Comparison of ENCODE assay signal across 20 cellular contexts in genomic region chr4:179112441-179113170, GRCh38.
DNase-seq lines count a peak whose midpoint lies in the region; ATAC-seq, FAIRE-seq and TF ChIP-seq lines count a peak whose summit lies in the region.
"Had no signal": no experiment of that assay in that cellular context is flagged by ENCODE, and none has a peak within 500 bp of the region (broad histone marks: within the 10 kb centered on the region; RNA-seq: fewer than 3 reads in every experiment).

No MANE protein-coding gene starts in this region.

- CTCF ChIA-PET in PC-3 (lab: Charles Lee), result no interaction called here

- no peaks in the 10 kb centered on the region for H3K27me3 ChIP-seq in PC-3 (ENCODE audit: low read length)
- no peaks in the 10 kb centered on the region for H3K27me3 ChIP-seq in bronchial epithelial cell (ENCODE audit: control insufficient read depth, insufficient read depth, low read length)
- H3K27me3 ChIP-seq in mesenchymal stem cell (ENCODE audit: control insufficient read depth in 1 of 2, insufficient read depth in 1 of 2, low read length in 2 of 2), result no peaks in the 10 kb centered on the region
- H3K27me3 ChIP-seq: SJCRH30 had no signal

- H2BK15ac ChIP-seq in mesenchymal stem cell (ENCODE audit: low read depth, poor library complexity, severe bottlenecking), result no peak overlapping the region

- no peak overlapping the region for H3K4ac ChIP-seq in mesenchymal stem cell (ENCODE audit: low read depth in 1 of 2, low read length in 2 of 2)

- H2BK120ac ChIP-seq in mesenchymal stem cell (ENCODE audit: low read depth, low read length), result no peak overlapping the region

- no peaks in the 10 kb centered on the region for H3F3A ChIP-seq in PC-3 (ENCODE audit: low read length, unreplicated experiment)

- no peak for ATAC-seq in PC-3
- ATAC-seq: Panc1 had no signal

- no peak overlapping the region for H3K14ac ChIP-seq in mesenchymal stem cell (ENCODE audit: low read length in 2 of 2)

- no peak overlapping the region for H3K4me3 ChIP-seq in PC-3 (ENCODE audit: low read length)
- H3K4me3 ChIP-seq in bronchial epithelial cell (ENCODE audit: low read depth, low read length), result no peak overlapping the region
- H3K4me3 ChIP-seq in mesenchymal stem cell (ENCODE audit: insufficient read depth in 1 of 2, low read depth in 1 of 2, low read length in 2 of 2), result no peak overlapping the region
- no peak overlapping the region for H3K4me3 ChIP-seq in lower leg skin (ENCODE audit: low read depth, poor library complexity, severe bottlenecking)
- H3K4me3 ChIP-seq: HAP-1, SJCRH30 had no signal

- no peak overlapping the region for H2BK5ac ChIP-seq in mesenchymal stem cell (ENCODE audit: low read depth, low read length, poor library complexity, severe bottlenecking)

- H3K27ac ChIP-seq in PC-3 (ENCODE audit: low read length) (no peak overlapping the region), mesenchymal stem cell (ENCODE audit: low read length, poor library complexity, severe bottlenecking) (no peak overlapping the region)
- H3K27ac ChIP-seq: C4-2B, SJCRH30 had no signal

- BruUV-seq in PC-3 (replicated peaks; lab: Mats Ljungman, UMichigan), result no TSS peak

- H3K9ac ChIP-seq in PC-3 (ENCODE audit: low read length) (no peak overlapping the region), mesenchymal stem cell (ENCODE audit: low read length) (no peak overlapping the region)

- H3K9me3 ChIP-seq in PC-3 (ENCODE audit: low read length), result no peaks in the 10 kb centered on the region
- H3K9me3 ChIP-seq in mesenchymal stem cell (ENCODE audit: control insufficient read depth, low read length), result peaks cover 33% of the 10 kb centered on the region
- H3K9me3 ChIP-seq: HAP-1, SJCRH30 had no signal

- FAIRE-seq in bronchial epithelial cell (lab: Jason Lieb, UNC), result no peak
- FAIRE-seq: GM12892 had no signal

- peak; percentile 39 for DNase-seq in HS-5 (ENCODE audit: low read depth)
- peak; percentile 7 for DNase-seq in PC-3
- peak; percentile 7 for DNase-seq in bronchial epithelial cell (ENCODE audit: low read depth)
- DNase-seq in mesenchymal stem cell, result peak; percentile 7
- DNase-seq in NCI-H146 (lab: John Stamatoyannopoulos, UW), result no peak
- DNase-seq in NOMO-1 (lab: John Stamatoyannopoulos, UW; ENCODE audit: unreplicated experiment in 2 of 2), result no peak
- no peak for DNase-seq in lower leg skin (ENCODE audit: low spot score in 2 of 2)
- no peak for DNase-seq in NCI-H345 (lab: John Stamatoyannopoulos, UW)
- DNase-seq: CD8-positive, alpha-beta memory T cell; DMS79 treated with DMSO at 0.1 percent for 48 hours; GOT3; Karpas-422; NCI-H1694; NCI-H2029 treated with DMSO at 0.1 percent for 48 hours; NCI-H526 treated with DMSO at 0.1 percent for 48 hours; SJCRH30 had no signal

- TF ChIP-seq POLR2A in lower leg skin (IDR thresholded peaks at IDR 0.05), result no peak

- no peak overlapping the region for H2AK5ac ChIP-seq in mesenchymal stem cell (ENCODE audit: low read length, severe bottlenecking)

- no peaks in the 10 kb centered on the region for H4K20me1 ChIP-seq in PC-3 (ENCODE audit: low read length)

- H3K79me1 ChIP-seq in mesenchymal stem cell (replicated peaks; ENCODE audit: low read length, poor library complexity, severe bottlenecking), result no peaks in the 10 kb centered on the region

- WGBS in mesenchymal stem cell, result 99% methylated on average over 3 of the region's 5 CpGs
- 57 to 59% methylated on average over 5 of the region's 5 CpGs for WGBS in lower leg skin, 2 donors

- no peaks in the 10 kb centered on the region for H3K79me2 ChIP-seq in PC-3 (ENCODE audit: low read length)

- no peak overlapping the region for H2BK12ac ChIP-seq in mesenchymal stem cell (ENCODE audit: low read length in 2 of 2)

- H3K9me2 ChIP-seq in PC-3 (replicated peaks; ENCODE audit: low read length), result no peaks in the 10 kb centered on the region

- H4K8ac ChIP-seq in mesenchymal stem cell (ENCODE audit: low read length), result no peak overlapping the region

- H3K23ac ChIP-seq in mesenchymal stem cell (ENCODE audit: low read length in 2 of 2), result no peak overlapping the region

- H3K36me3 ChIP-seq in PC-3 (ENCODE audit: low read depth, low read length) (no peaks in the 10 kb centered on the region), bronchial epithelial cell (ENCODE audit: control insufficient read depth, insufficient read depth, low read length) (no peaks in the 10 kb centered on the region), mesenchymal stem cell (ENCODE audit: control insufficient read depth in 1 of 2, insufficient read depth in 2 of 2, low read depth in 1 of 2, low read length in 2 of 2) (no peaks in the 10 kb centered on the region)
- H3K36me3 ChIP-seq: HAP-1, SJCRH30 had no signal

- H3K4me1 ChIP-seq in PC-3 (ENCODE audit: insufficient read depth, low read length) (no peaks in the 10 kb centered on the region), mesenchymal stem cell (ENCODE audit: control insufficient read depth, insufficient read depth, low read depth, low read length) (peaks cover 3% of the 10 kb centered on the region)
- H3K4me1 ChIP-seq: HAP-1, SJCRH30 had no signal

- H3K4me2 ChIP-seq in PC-3 (ENCODE audit: low read length) (no peak overlapping the region), mesenchymal stem cell (ENCODE audit: low read length, poor library complexity, severe bottlenecking) (no peak overlapping the region)

- no peak overlapping the region for H3K18ac ChIP-seq in mesenchymal stem cell (ENCODE audit: low read depth in 1 of 2, low read length in 2 of 2)

- TF ChIP-seq CTCF in PC-3 (conservative IDR thresholded peaks at IDR 0.05; ENCODE audit: low read depth, low read length) (no peak), bronchial epithelial cell (IDR thresholded peaks at IDR 0.05; ENCODE audit: insufficient read depth, low read length, severe bottlenecking) (no peak), lower leg skin (IDR thresholded peaks at IDR 0.05) (no peak)

- POLR2A ChIA-PET in PC-3 (lab: Charles Lee; ENCODE audit: unreplicated experiment), result no interaction called here

- intact Hi-C loops in PC-3 (cut with micrococcal nuclease), result no loop called here
- intact Hi-C loops in lower leg skin (cut with DNase I; ENCODE audit: low total_unique reads), result no loop called here

- H4K91ac ChIP-seq in mesenchymal stem cell (ENCODE audit: low read length), result no peak overlapping the region

- H2AFZ ChIP-seq in PC-3 (ENCODE audit: low read length) (no peak overlapping the region), mesenchymal stem cell (ENCODE audit: low read depth, low read length) (no peak overlapping the region)

Comparison
In these comparisons a context has a peak if more than half of its experiments do, and no peak if none do; other contexts are left out.
1. DNase-seq: peak in HS-5 (single experiment), PC-3 (single experiment), bronchial epithelial cell (single experiment) and mesenchymal stem cell (single experiment); none in NCI-H146 (single experiment), NOMO-1 (0 of 2), lower leg skin (0 of 2) and NCI-H345 (single experiment).